ENCODE assay signal across 20 cellular contexts in genomic region chr2:3478846-3479385, GRCh38.
"Had no signal": no experiment of that assay in that cellular context is flagged by ENCODE, and none has a peak within 500 bp of the region (broad histone marks: within the 10 kb centered on the region; RNA-seq: fewer than 3 reads in every experiment).

No MANE protein-coding gene starts in this region.

- H3K27ac ChIP-seq: coronary artery, lower lobe of right lung, neutrophil, testis, transverse colon had no signal

- ATAC-seq: left lobe of liver; lower lobe of right lung; stimulated activated naive B cell treated with anti-CD40 and anti-IgM and Interleukin-4, amounts not matched to agents 10 μg/mL and 1 μg/mL and 100 μg/mL, for 72 hours; stimulated activated naive CD8-positive, alpha-beta T cell treated with anti-CD3 and anti-CD28 coated beads, Interleukin-15, amount 100 ng/mL, for 72 hours had no signal

- H3K27ac Mint-ChIP-seq: endodermal cell, nephron had no signal

- H3K4me3 Mint-ChIP-seq: endodermal cell; memory B cell; naive B cell; nephron; stimulated activated naive B cell treated with anti-CD40 and anti-IgM and Interleukin-4, amounts not matched to agents 10 μg/mL and 1 μg/mL and 100 μg/mL, for 72 hours; stimulated activated naive CD8-positive, alpha-beta T cell treated with anti-CD3 and anti-CD28 coated beads, Interleukin-15, amount 100 ng/mL, for 72 hours had no signal

- H3K9me3 ChIP-seq: lower lobe of right lung, neutrophil, testis, transverse colon had no signal

- H3K9me3 Mint-ChIP-seq: endodermal cell; memory B cell; naive B cell; nephron; stimulated activated naive B cell treated with anti-CD40 and anti-IgM and Interleukin-4, amounts not matched to agents 10 μg/mL and 1 μg/mL and 100 μg/mL, for 72 hours; stimulated activated naive CD8-positive, alpha-beta T cell treated with anti-CD3 and anti-CD28 coated beads, Interleukin-15, amount 100 ng/mL, for 72 hours had no signal

- H3K27me3 Mint-ChIP-seq: memory B cell; naive B cell; stimulated activated naive B cell treated with anti-CD40 and anti-IgM and Interleukin-4, amounts not matched to agents 10 μg/mL and 1 μg/mL and 100 μg/mL, for 72 hours; stimulated activated naive CD8-positive, alpha-beta T cell treated with anti-CD3 and anti-CD28 coated beads, Interleukin-15, amount 100 ng/mL, for 72 hours had no signal

- DNase-seq: effector CD4-positive, alpha-beta T cell; endodermal cell; erythroblast; foreskin melanocyte; hippocampal formation; lower lobe of right lung; midbrain; naive B cell; small intestine; stimulated activated CD4-positive, alpha-beta T cell treated with anti-CD3 and anti-CD28 coated beads, Interleukin-4, amount 100 ng/mL, for 1 hour; stimulated activated CD8-positive, alpha-beta memory T cell treated with anti-CD3 and anti-CD28 coated beads, Interleukin-4, amount 100 ng/mL, for 48 hours; stimulated activated naive B cell treated with anti-CD40 and anti-IgM and Interleukin-4, amounts not matched to agents 10 μg/mL and 1 μg/mL and 100 μg/mL, for 72 hours; stimulated activated naive CD8-positive, alpha-beta T cell treated with anti-CD3 and anti-CD28 coated beads, Interleukin-15, amount 100 ng/mL, for 72 hours; testis; transverse colon had no signal

- H3K4me1 ChIP-seq: lower lobe of right lung had no signal

- H3K27me3 ChIP-seq: neutrophil, testis, transverse colon had no signal

- H3K4me1 Mint-ChIP-seq: endodermal cell had no signal

- H3K4me3 ChIP-seq: coronary artery, lower lobe of right lung, testis, transverse colon had no signal
